26 cellular contexts compared by ENCODE assay signal in the genomic region with DNA sequence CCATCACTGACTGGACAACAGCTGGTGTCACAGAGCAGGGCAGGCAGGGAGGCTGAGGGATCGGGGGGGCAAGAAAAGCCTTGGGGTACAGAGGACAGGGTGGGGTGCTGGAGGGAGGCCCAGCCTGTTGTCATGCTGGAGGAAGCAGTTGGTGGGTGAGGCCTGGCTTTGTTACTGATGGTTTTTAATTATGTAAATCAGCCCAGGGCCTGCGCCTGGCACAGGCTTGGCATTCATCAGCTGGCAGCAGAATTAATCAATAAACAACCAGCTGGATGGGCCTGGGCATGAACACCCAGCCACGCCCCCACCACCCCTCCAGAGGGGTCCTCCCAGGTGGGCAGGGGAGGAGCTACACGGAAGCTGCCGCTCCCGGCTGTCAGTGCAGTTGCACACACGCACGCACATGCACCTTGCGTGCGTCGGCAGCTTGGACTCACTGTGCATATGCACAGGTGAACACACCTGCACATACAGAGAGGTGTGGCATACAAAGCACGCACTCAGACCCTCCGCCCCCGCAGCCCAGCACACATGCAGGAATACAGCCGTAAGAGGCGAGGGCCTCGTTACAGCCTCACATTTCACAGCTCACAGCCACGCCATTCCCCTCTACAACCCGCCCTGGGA. TPM values are rescaled to one million over a fixed set of nuclear protein-coding genes. Genes with fewer than 3 reads are reported as not detected.
A peak's percentile ranks its signal among the peaks of the same experiment; 100 is the strongest.
DNase-seq lines count a peak whose midpoint lies in the region; ATAC-seq, FAIRE-seq and TF ChIP-seq lines count a peak whose summit lies in the region.
"Had no signal": no experiment of that assay in that cellular context is flagged by ENCODE, and none has a peak within 500 bp of the region (broad histone marks: within the 10 kb centered on the region; RNA-seq: fewer than 3 reads in every experiment).

No MANE protein-coding gene starts in this region.

- no peak overlapping the region for H3K4me3 Mint-ChIP-seq in WTC11
- H3K4me3 Mint-ChIP-seq: activated CD8-positive, alpha-beta T cell treated with anti-CD3 and anti-CD28 coated beads for 36 hours; IgD-negative memory B cell; stimulated activated naive CD8-positive, alpha-beta T cell treated with anti-CD3 and anti-CD28 coated beads, Interleukin-15, Interleukin-2, amounts not matched to agents 100 ng/mL and 50 ng/mL, for 24 hours had no signal

- TF ChIP-seq CTCF in epithelial cell of esophagus (IDR thresholded peaks at IDR 0.05; ENCODE audit: insufficient read depth, low read depth, low read length, missing control alignments) (no peak), WTC11 (IDR thresholded peaks at IDR 0.05) (no peak), OCI-LY7 (conservative IDR thresholded peaks at IDR 0.05; ENCODE audit: low read length) (no peak)

- POLR2A ChIA-PET in WTC11 (lab: Charles Lee) = no interaction called here
- POLR2A ChIA-PET in OCI-LY7 (lab: Charles Lee) = interaction anchor here (0.5 to 1.2 kb wide), 2 partner anchors 131 to 339 kb away, joined by 3 read pairs; no protein-coding TSS in a partner anchor

- H3K4me3 ChIP-seq in epithelial cell of esophagus (ENCODE audit: low read length) = no peak overlapping the region
- H3K4me3 ChIP-seq in OCI-LY7 (ENCODE audit: low read depth, low read length, poor library complexity, severe bottlenecking) = no peak overlapping the region
- H3K4me3 ChIP-seq: tibial nerve had no signal

- CTCF ChIA-PET in WTC11 (lab: Charles Lee) = interaction anchor here (1.3 to 2.2 kb wide), 3 partner anchors 9 to 249 kb away, joined by 5 to 7 read pairs (median 7); no protein-coding TSS in a partner anchor
- CTCF ChIA-PET in OCI-LY7 (lab: Charles Lee; ENCODE audit: unreplicated experiment) = no interaction called here

- H3K4me1 Mint-ChIP-seq in WTC11 = no peaks in the 10 kb centered on the region; the same call in 1 of the 2 replicates

- H3K9me2 ChIP-seq in OCI-LY7 (ENCODE audit: insufficient read depth, low read length) = no peaks in the 10 kb centered on the region

- H3K9me3 ChIP-seq in OCI-LY7 (ENCODE audit: low read length) = no peaks in the 10 kb centered on the region

- no peaks in the 10 kb centered on the region for H4K20me1 ChIP-seq in OCI-LY7 (ENCODE audit: insufficient read depth, low read length)

- peaks cover 7% of the 10 kb centered on the region for H3K4me1 ChIP-seq in OCI-LY7 (ENCODE audit: insufficient read depth, low read length, poor library complexity, severe bottlenecking)
- H3K4me1 ChIP-seq: tibial nerve had no signal

- no peak for ATAC-seq in WTC11
- ATAC-seq: activated CD8-positive, alpha-beta T cell treated with anti-CD3 and anti-CD28 coated beads for 36 hours had no signal

- FAIRE-seq in urothelium cell line (lab: Jason Lieb, UNC) = peak; percentile 67

- no peak overlapping the region for H3K4me2 ChIP-seq in OCI-LY7 (ENCODE audit: low read length)

- no peaks in the 10 kb centered on the region for H3K79me2 ChIP-seq in OCI-LY7 (ENCODE audit: insufficient read depth, low read depth, low read length)

- H3K36me3 Mint-ChIP-seq in WTC11 = peaks cover 5% of the 10 kb centered on the region; the same call in 1 of the 2 replicates

- H2AFZ ChIP-seq in OCI-LY7 (ENCODE audit: low read length) = no peak overlapping the region

- intact Hi-C loops in OCI-LY7 (cut with micrococcal nuclease; ENCODE audit: unreplicated experiment) = no loop called here

- peak; percentile 4 to 25 for DNase-seq in NCI-H187 (lab: John Stamatoyannopoulos, UW)
- DNase-seq in NCI-H187 treated with DMSO at 0.1 percent for 48 hours (lab: John Stamatoyannopoulos, UW) = no peak
- peak; percentile 88 for DNase-seq in NCI-H345 (lab: John Stamatoyannopoulos, UW)
- DNase-seq in epithelial cell of esophagus (ENCODE audit: low read depth) = peak; percentile 32
- no peak for DNase-seq in urothelium cell line (ENCODE audit: low spot score)
- DNase-seq in WTC11 (ENCODE audit: low spot score) = no peak
- no peak for DNase-seq in OCI-LY7 (ENCODE audit: low spot score)
- DNase-seq in GM19240 (ENCODE audit: insufficient read length, low spot score) = no peak
- DNase-seq: activated CD4-positive, CD25-positive, alpha-beta regulatory T cell treated with anti-CD3 and anti-CD28 coated beads, Interleukin-2, amount 50 U/mL, for 72 hours; activated CD8-positive, alpha-beta T cell treated with anti-CD3 and anti-CD28 coated beads for 36 hours; activated gamma-delta T cell; activated T-cell treated with anti-CD3 and anti-CD28 coated beads for 4 hours; brain microvascular endothelial cell; H7; kidney glomerular epithelial cell; mammary epithelial cell; NCI-H2081 treated with DMSO at 0.1 percent for 48 hours; NCI-H774; OCI-M1; retina; Right ventricle myocardium superior; stimulated activated CD4-positive, alpha-beta T cell treated with anti-CD3 and anti-CD28 coated beads, Interleukin-4, amount 100 ng/mL, for 1 hour had no signal

- H3K27ac ChIP-seq in OCI-LY7 (ENCODE audit: low read depth, low read length, poor library complexity, severe bottlenecking) = no peak overlapping the region
- H3K27ac ChIP-seq: brain microvascular endothelial cell, tibial nerve had no signal

- no TSS peak for BruUV-seq in OCI-LY7 (replicated peaks; lab: Mats Ljungman, UMichigan)

- no peaks in the 10 kb centered on the region for H3K36me3 ChIP-seq in OCI-LY7 (ENCODE audit: insufficient read depth, low read length)
- H3K36me3 ChIP-seq: brain microvascular endothelial cell, tibial nerve had no signal

- peaks cover 13% of the 10 kb centered on the region for H3K9me3 Mint-ChIP-seq in WTC11
- H3K9me3 Mint-ChIP-seq: activated CD8-positive, alpha-beta T cell treated with anti-CD3 and anti-CD28 coated beads for 36 hours; stimulated activated naive CD8-positive, alpha-beta T cell treated with anti-CD3 and anti-CD28 coated beads, Interleukin-15, Interleukin-2, amounts not matched to agents 100 ng/mL and 50 ng/mL, for 24 hours had no signal

- peaks cover 3% of the 10 kb centered on the region; the same call in 1 of the 2 replicates for H3K27me3 Mint-ChIP-seq in WTC11 (ENCODE audit: low read depth)
- H3K27me3 Mint-ChIP-seq: activated CD8-positive, alpha-beta T cell treated with anti-CD3 and anti-CD28 coated beads for 36 hours had no signal

- no peak overlapping the region; the same call in 1 of the 2 replicates for H3K27ac Mint-ChIP-seq in WTC11
- H3K27ac Mint-ChIP-seq: activated CD8-positive, alpha-beta T cell treated with anti-CD3 and anti-CD28 coated beads for 36 hours; IgD-negative memory B cell; stimulated activated naive CD8-positive, alpha-beta T cell treated with anti-CD3 and anti-CD28 coated beads, Interleukin-15, Interleukin-2, amounts not matched to agents 100 ng/mL and 50 ng/mL, for 24 hours had no signal

TF ChIP-seq in WTC11, 78 proteins besides CTCF, POLR2A, EP300 and RAD21:
- TF ChIP-seq, protein P1, sequence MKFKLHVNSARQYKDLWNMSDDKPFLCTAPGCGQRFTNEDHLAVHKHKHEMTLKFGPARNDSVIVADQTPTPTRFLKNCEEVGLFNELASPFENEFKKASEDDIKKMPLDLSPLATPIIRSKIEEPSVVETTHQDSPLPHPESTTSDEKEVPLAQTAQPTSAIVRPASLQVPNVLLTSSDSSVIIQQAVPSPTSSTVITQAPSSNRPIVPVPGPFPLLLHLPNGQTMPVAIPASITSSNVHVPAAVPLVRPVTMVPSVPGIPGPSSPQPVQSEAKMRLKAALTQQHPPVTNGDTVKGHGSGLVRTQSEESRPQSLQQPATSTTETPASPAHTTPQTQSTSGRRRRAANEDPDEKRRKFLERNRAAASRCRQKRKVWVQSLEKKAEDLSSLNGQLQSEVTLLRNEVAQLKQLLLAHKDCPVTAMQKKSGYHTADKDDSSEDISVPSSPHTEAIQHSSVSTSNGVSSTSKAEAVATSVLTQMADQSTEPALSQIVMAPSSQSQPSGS (CRISPR knock-in tag; IDR thresholded peaks at IDR 0.05; ENCODE audit: borderline replicate concordance, low read depth) = no peak
- TF ChIP-seq, protein P2, sequence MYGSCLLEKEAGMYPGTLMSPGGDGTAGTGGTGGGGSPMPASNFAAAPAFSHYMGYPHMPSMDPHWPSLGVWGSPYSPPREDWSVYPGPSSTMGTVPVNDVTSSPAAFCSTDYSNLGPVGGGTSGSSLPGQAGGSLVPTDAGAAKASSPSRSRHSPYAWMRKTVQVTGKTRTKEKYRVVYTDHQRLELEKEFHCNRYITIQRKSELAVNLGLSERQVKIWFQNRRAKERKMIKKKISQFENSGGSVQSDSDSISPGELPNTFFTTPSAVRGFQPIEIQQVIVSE (CRISPR knock-in tag; IDR thresholded peaks at IDR 0.05; ENCODE audit: borderline replicate concordance) = no peak
- TF ChIP-seq ESRRA (CRISPR knock-in tag; IDR thresholded peaks at IDR 0.05; ENCODE audit: borderline replicate concordance) (no peak), GRHL2 (CRISPR knock-in tag; IDR thresholded peaks at IDR 0.05; ENCODE audit: insufficient replicate concordance, severe bottlenecking) (no peak), HMGA2 (CRISPR knock-in tag; IDR thresholded peaks at IDR 0.05) (no peak), NFE2L1 (CRISPR knock-in tag; IDR thresholded peaks at IDR 0.05) (no peak), TEAD4 (CRISPR knock-in tag; IDR thresholded peaks at IDR 0.05) (no peak), TEAD1 (CRISPR knock-in tag; IDR thresholded peaks at IDR 0.05) (no peak), FOXP1 (CRISPR knock-in tag; IDR thresholded peaks at IDR 0.05; ENCODE audit: borderline replicate concordance) (no peak)
- TF ChIP-seq, protein P3, sequence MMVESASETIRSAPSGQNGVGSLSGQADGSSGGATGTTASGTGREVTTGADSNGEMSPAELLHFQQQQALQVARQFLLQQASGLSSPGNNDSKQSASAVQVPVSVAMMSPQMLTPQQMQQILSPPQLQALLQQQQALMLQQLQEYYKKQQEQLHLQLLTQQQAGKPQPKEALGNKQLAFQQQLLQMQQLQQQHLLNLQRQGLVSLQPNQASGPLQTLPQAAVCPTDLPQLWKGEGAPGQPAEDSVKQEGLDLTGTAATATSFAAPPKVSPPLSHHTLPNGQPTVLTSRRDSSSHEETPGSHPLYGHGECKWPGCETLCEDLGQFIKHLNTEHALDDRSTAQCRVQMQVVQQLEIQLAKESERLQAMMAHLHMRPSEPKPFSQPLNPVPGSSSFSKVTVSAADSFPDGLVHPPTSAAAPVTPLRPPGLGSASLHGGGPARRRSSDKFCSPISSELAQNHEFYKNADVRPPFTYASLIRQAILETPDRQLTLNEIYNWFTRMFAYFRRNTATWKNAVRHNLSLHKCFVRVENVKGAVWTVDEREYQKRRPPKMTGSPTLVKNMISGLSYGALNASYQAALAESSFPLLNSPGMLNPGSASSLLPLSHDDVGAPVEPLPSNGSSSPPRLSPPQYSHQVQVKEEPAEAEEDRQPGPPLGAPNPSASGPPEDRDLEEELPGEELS (CRISPR knock-in tag; IDR thresholded peaks at IDR 0.05) = no peak

RNA-seq across cellular contexts. Expression of a gene that starts 21.4 kb away (rescaled TPM):
- total RNA-seq in WTC11 (2021) = 0.87 to 1.8 TPM (median 1.5 TPM) in 3 replicates
- total RNA-seq in OCI-LY7 (2014; rRNA removed; shearing (Covaris generic)) = 0.63 and 0.82 TPM in 2 replicates
- total RNA-seq in OCI-LY7 (2022) = 0.83 and 1.8 TPM in 2 replicates
- total RNA-seq: A673 had no signal

RNA-seq across cellular contexts. Expression of a gene that starts 37.5 kb away (rescaled TPM):
- total RNA-seq in WTC11 (2021) (3.2 to 4.8 TPM (median 3.7 TPM) in 3 replicates), OCI-LY7 (2022) (215 and 235 TPM in 2 replicates)
- 174 and 225 TPM in 2 replicates for total RNA-seq in OCI-LY7 (2014; rRNA removed; shearing (Covaris generic))
- total RNA-seq: A673 had no signal

Comparison
In these comparisons a context has a peak if more than half of its experiments do, and no peak if none do; other contexts are left out.
1. DNase-seq: peak in NCI-H187 (2 of 2), NCI-H345 (single experiment) and epithelial cell of esophagus (single experiment); none in NCI-H187 treated with DMSO at 0.1 percent for 48 hours (single experiment), urothelium cell line (single experiment), WTC11 (single experiment), OCI-LY7 (single experiment) and GM19240 (single experiment).
2. RNA of a gene that starts 37.5 kb away (total RNA-seq): 174 to 235 TPM in OCI-LY7; 3.2 to 4.8 TPM in WTC11; every median in the first group is over 10 times any median in the second.